Comparison of ENCODE assay signal across 15 cellular contexts in genomic region chr3:44076221-44076829, GRCh38.
DNase-seq lines count a peak whose midpoint lies in the region; ATAC-seq and TF ChIP-seq lines count a peak whose summit lies in the region.
"Had no signal": no experiment of that assay in that cellular context is flagged by ENCODE, and none has a peak within 500 bp of the region (broad histone marks: within the 10 kb centered on the region; RNA-seq: fewer than 3 reads in every experiment).

No MANE protein-coding gene starts in this region.

- H3K4me3 ChIP-seq in heart left ventricle: no peak overlapping the region
- H3K4me3 ChIP-seq in endodermal cell (ENCODE audit: low read length): no peak overlapping the region
- H3K4me3 ChIP-seq in tibial artery: no peak overlapping the region

- no peak overlapping the region for H3K4me3 Mint-ChIP-seq in endodermal cell
- H3K4me3 Mint-ChIP-seq in naive thymus-derived CD8-positive, alpha-beta T cell: no peak overlapping the region
- H3K4me3 Mint-ChIP-seq: activated CD4-positive, alpha-beta T cell treated with anti-CD3 and anti-CD28 coated beads, Interleukin-2, amount 10 ng/mL, durations not matched to agents 24 days and 14 days; CD8-positive, alpha-beta T cell had no signal

- H3K27me3 ChIP-seq in heart left ventricle (peaks cover 0 to 21% (median 0%) of the 10 kb centered on the region in 9 donors), endodermal cell (ENCODE audit: control insufficient read depth, insufficient read depth, low read length, poor library complexity, severe bottlenecking) (peaks cover 6% of the 10 kb centered on the region), tibial artery (no peaks in the 10 kb centered on the region)

- no peaks in the 10 kb centered on the region for H3K36me3 Mint-ChIP-seq in endodermal cell (ENCODE audit: low read depth)
- no peaks in the 10 kb centered on the region for H3K36me3 Mint-ChIP-seq in naive thymus-derived CD8-positive, alpha-beta T cell
- H3K36me3 Mint-ChIP-seq: CD8-positive, alpha-beta T cell had no signal

- no peak for ATAC-seq in heart left ventricle
- no peak for ATAC-seq in naive thymus-derived CD8-positive, alpha-beta T cell
- ATAC-seq: CD8-positive, alpha-beta T cell; Panc1 had no signal

- peaks cover 5% of the 10 kb centered on the region for H3K27me3 Mint-ChIP-seq in endodermal cell (ENCODE audit: insufficient read depth)
- peaks cover 0 to 8% (median 1%) of the 10 kb centered on the region in 5 donors for H3K27me3 Mint-ChIP-seq in naive thymus-derived CD8-positive, alpha-beta T cell

- H3K4me1 ChIP-seq in heart left ventricle: no peaks in the 10 kb centered on the region
- H3K4me1 ChIP-seq in endodermal cell (ENCODE audit: control insufficient read depth, insufficient read depth, low read length): no peaks in the 10 kb centered on the region
- H3K4me1 ChIP-seq in tibial artery: no peaks in the 10 kb centered on the region

- TF ChIP-seq POLR2A in heart left ventricle (IDR thresholded peaks at IDR 0.05): no peak

- intact Hi-C loops in cardiac septum (cut with DNase I): loop anchor here (10.0 kb wide), 1 partner anchor 302 kb away; no protein-coding TSS in a partner anchor
- intact Hi-C loops in heart left ventricle (cut with DNase I): no loop called here
- intact Hi-C loops in tibial artery (cut with DNase I; ENCODE audit: low total_unique reads): no loop called here

- no peaks in the 10 kb centered on the region for H3K9me3 Mint-ChIP-seq in endodermal cell
- H3K9me3 Mint-ChIP-seq in naive thymus-derived CD8-positive, alpha-beta T cell: peaks cover 0 to 2% (median 0%) of the 10 kb centered on the region in 9 donors
- H3K9me3 Mint-ChIP-seq: activated CD4-positive, alpha-beta T cell treated with anti-CD3 and anti-CD28 coated beads, Interleukin-2, amount 10 ng/mL, durations not matched to agents 24 days and 14 days; CD8-positive, alpha-beta T cell had no signal

- H3K36me3 ChIP-seq in heart left ventricle (no peaks in the 10 kb centered on the region), endodermal cell (ENCODE audit: control insufficient read depth, insufficient read depth, low read length) (no peaks in the 10 kb centered on the region), tibial artery (no peaks in the 10 kb centered on the region)

- H3K27ac ChIP-seq in heart left ventricle (no peak overlapping the region), endodermal cell (ENCODE audit: low read depth, low read length) (no peak overlapping the region), tibial artery (no peak overlapping the region)

- WGBS in heart left ventricle, 4 donors: 45 to 62% (median 55%) methylated on average over 7 of the region's 7 CpGs
- WGBS in endodermal cell (ENCODE audit: insufficient coverage in 1 of 2, insufficient read length in 1 of 2), 2 experiments: 67 to 70% methylated on average over 4 to 7 of the region's 7 CpGs

- no peak overlapping the region for H3K9ac ChIP-seq in endodermal cell (ENCODE audit: extremely low read depth, low read length, poor library complexity, severe bottlenecking)

- peaks cover 11% of the 10 kb centered on the region for H3K4me1 Mint-ChIP-seq in endodermal cell
- peaks cover 0 to 3% (median 0%) of the 10 kb centered on the region in 4 donors for H3K4me1 Mint-ChIP-seq in naive thymus-derived CD8-positive, alpha-beta T cell
- H3K4me1 Mint-ChIP-seq: activated CD4-positive, alpha-beta T cell treated with anti-CD3 and anti-CD28 coated beads, Interleukin-2, amount 10 ng/mL, durations not matched to agents 24 days and 14 days had no signal

- no peak overlapping the region for H3K27ac Mint-ChIP-seq in endodermal cell
- H3K27ac Mint-ChIP-seq in naive thymus-derived CD8-positive, alpha-beta T cell: no peak overlapping the region
- H3K27ac Mint-ChIP-seq: activated CD4-positive, alpha-beta T cell treated with anti-CD3 and anti-CD28 coated beads, Interleukin-2, amount 10 ng/mL, durations not matched to agents 24 days and 14 days; CD8-positive, alpha-beta T cell had no signal

- TF ChIP-seq CTCF in heart left ventricle (IDR thresholded peaks at IDR 0.05) (no peak), endodermal cell (conservative IDR thresholded peaks at IDR 0.05) (no peak), tibial artery (IDR thresholded peaks at IDR 0.05) (no peak)

- DNase-seq in cardiac septum (ENCODE audit: low spot score): peak; percentile 58
- no peak for DNase-seq in heart left ventricle
- DNase-seq in NCI-H345 treated with DMSO at 0.1 percent for 48 hours (lab: John Stamatoyannopoulos, UW; ENCODE audit: unreplicated experiment): peak; percentile 23
- peak; percentile 59 for DNase-seq in endodermal cell
- no peak for DNase-seq in mucosa of gallbladder (ENCODE audit: low spot score)
- DNase-seq in naive thymus-derived CD8-positive, alpha-beta T cell: no peak
- DNase-seq in NAMALWA (ENCODE audit: low spot score): no peak
- DNase-seq in tibial artery: no peak
- DNase-seq: activated CD4-positive, alpha-beta T cell treated with anti-CD3 and anti-CD28 coated beads, Interleukin-2, amount 10 ng/mL, durations not matched to agents 24 days and 14 days; activated naive CD4-positive, alpha-beta T cell treated with anti-CD3 and anti-CD28 coated beads, Interleukin-2, amount 50 U/mL, for 16 hours; activated T-cell treated with anti-CD3 and anti-CD28 coated beads, Interleukin-2, amount 50 U/mL, for 1 hour; CD8-positive, alpha-beta T cell; stimulated activated CD4-positive, alpha-beta T cell treated with anti-CD3 and anti-CD28 coated beads, Interleukin-2, amount 100 ng/mL, for 48 hours; SW 1271 had no signal

- no peaks in the 10 kb centered on the region for H3K9me3 ChIP-seq in heart left ventricle
- H3K9me3 ChIP-seq in endodermal cell (ENCODE audit: control insufficient read depth, low read length): no peaks in the 10 kb centered on the region
- H3K9me3 ChIP-seq in tibial artery: no peaks in the 10 kb centered on the region

- POLR2A ChIA-PET in naive thymus-derived CD8-positive, alpha-beta T cell (lab: Charles Lee): no interaction called here

Comparison
In these comparisons a context has a peak if more than half of its experiments do, and no peak if none do; other contexts are left out.
1. DNase-seq: peak in cardiac septum (single experiment), NCI-H345 treated with DMSO at 0.1 percent for 48 hours (single experiment) and endodermal cell (single experiment); none in heart left ventricle (0 of 5), mucosa of gallbladder (single experiment), naive thymus-derived CD8-positive, alpha-beta T cell (0 of 10), NAMALWA (single experiment) and tibial artery (0 of 2).